Comparison of ENCODE assay signal across 8 cellular contexts in the genomic region with DNA sequence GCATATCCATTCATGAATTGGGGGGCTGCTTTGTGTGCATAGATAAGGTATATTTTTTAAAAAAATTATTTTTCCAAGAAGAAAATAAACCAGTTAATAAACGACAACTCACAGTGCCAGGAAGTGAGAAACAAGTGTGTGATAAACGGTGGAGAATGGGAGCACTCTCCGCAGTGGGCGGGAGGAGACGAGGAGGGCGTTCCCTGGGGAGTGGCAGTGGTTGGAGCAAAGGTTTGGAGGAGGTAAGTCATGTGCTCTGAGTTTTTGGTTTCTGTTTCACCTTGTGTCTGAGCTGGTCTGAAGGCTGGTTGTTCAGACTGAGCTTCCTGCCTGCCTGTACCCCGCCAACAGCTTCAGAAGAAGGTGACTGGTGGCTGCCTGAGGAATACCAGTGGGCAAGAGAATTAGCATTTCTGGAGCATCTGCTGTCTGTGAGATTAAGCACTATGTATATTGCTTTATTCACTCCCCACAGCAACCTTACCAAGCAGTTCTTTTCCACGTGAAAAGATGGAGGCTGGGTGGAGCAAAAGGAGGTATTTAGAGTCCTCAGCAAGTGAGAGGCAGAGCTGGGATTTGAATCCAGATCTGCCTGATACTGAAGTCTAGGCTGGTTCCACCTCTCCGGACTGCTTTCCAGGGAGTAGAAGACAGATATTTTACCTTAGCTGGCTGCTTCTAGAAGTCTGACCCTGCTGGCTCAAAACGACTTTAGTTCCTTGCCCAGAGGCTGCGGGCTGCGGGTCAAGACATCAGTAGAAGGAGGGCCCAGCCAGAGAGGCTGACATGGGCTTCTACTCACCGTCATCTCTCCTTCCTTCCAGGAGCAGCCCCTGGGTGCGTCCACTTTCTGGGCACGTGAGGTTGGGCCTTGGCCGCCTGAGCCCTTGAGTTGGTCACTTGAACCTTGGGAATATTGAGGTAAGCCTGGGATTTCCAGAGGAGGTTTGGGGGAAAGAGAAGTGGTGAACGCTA. TPM values are rescaled to one million over a fixed set of nuclear protein-coding genes. Genes with fewer than 3 reads are reported as not detected.
A peak's percentile ranks its signal among the peaks of the same experiment; 100 is the strongest.
DNase-seq lines count a peak whose midpoint lies in the region; ATAC-seq and TF ChIP-seq lines count a peak whose summit lies in the region.

No MANE protein-coding gene starts in this region.

- DNase-seq in ELF-1 (ENCODE audit: low read depth, low spot score), result peak; percentile 90
- no peak for DNase-seq in IMR-90
- DNase-seq in Peyer's patch, result peak; percentile 90 to 95 (median 90)
- DNase-seq in activated T-helper 1 cell treated with Interleukin-2 at 50 U/mL for 16 hours (ENCODE audit: low read depth), result peak; percentile 72
- DNase-seq in left cardiac atrium, result peak; percentile 51
- peak; percentile 79 to 85 (median 83) for DNase-seq in stimulated activated CD4-positive, alpha-beta T cell treated with anti-CD3 and anti-CD28 coated beads, Interleukin-12 subunit alpha, Interleukin-12 subunit beta, amount 100 ng/mL, for 48 hours (ENCODE audit: low read depth in 2 of 3, low spot score in 1 of 3)
- no peak for DNase-seq in HCEC 1CT

- H3K23ac ChIP-seq in IMR-90 (ENCODE audit: low read depth, low read length), result no peak overlapping the region

- TF ChIP-seq CTCF in IMR-90 (conservative IDR thresholded peaks at IDR 0.05; ENCODE audit: low read depth, low read length), result no peak
- TF ChIP-seq CTCF in Peyer's patch (IDR thresholded peaks at IDR 0.05), result peak in 2 of 6 experiments; percentile 8 to 28

- H4K91ac ChIP-seq in IMR-90 (ENCODE audit: insufficient read depth, low read depth, low read length), result no peak overlapping the region

- TF ChIP-seq POLR2A in IMR-90 (IDR thresholded peaks at IDR 0.05; ENCODE audit: low read depth, low read length) (no peak), Peyer's patch (IDR thresholded peaks at IDR 0.05) (peak; percentile 88 to 95)

- H3K79me1 ChIP-seq in IMR-90 (ENCODE audit: low read depth in 1 of 2, low read length in 2 of 2), result no peaks in the 10 kb centered on the region

- ATAC-seq in GM21619 (IDR thresholded peaks at IDR 0.05; ENCODE audit: unreplicated experiment) (peak; percentile 89), IMR-90 (ENCODE audit: low read depth) (no peak), left cardiac atrium (peak; percentile 77 to 93)

- H2BK15ac ChIP-seq in IMR-90 (ENCODE audit: low read depth, low read length), result no peak overlapping the region; the same call in 2 of the 3 replicates

- H2BK20ac ChIP-seq in IMR-90 (ENCODE audit: low read depth, low read length), result no peak overlapping the region

- peak overlapping the region; percentile 86 for H2AFZ ChIP-seq in IMR-90 (replicated peaks; ENCODE audit: low read length, poor library complexity)

- BruUV-seq in IMR-90 (replicated peaks; lab: Mats Ljungman, UMichigan), result no TSS peak

- POLR2A ChIA-PET in IMR-90 (lab: Charles Lee; ENCODE audit: unreplicated experiment), result no interaction called here

- H2AK5ac ChIP-seq in IMR-90 (ENCODE audit: low read depth, low read length), result 0 out of 2 replicates have a peak overlapping the region, but pooled peaks have one; percentile 20

- dilution Hi-C loops in IMR-90 (cut with HindIII; ENCODE audit: low sequenced_read_pairs, unreplicated experiment), result no loop called here

- H3K4me1 ChIP-seq in IMR-90 (ENCODE audit: control insufficient read depth, insufficient read depth, low read length), result peaks cover 8% of the 10 kb centered on the region
- H3K4me1 ChIP-seq in Peyer's patch, result peaks cover 0 to 25% (median 5%) of the 10 kb centered on the region in 4 donors

- H3K36me3 ChIP-seq in IMR-90 (ENCODE audit: control insufficient read depth, insufficient read depth, low read length), result no peaks in the 10 kb centered on the region
- H3K36me3 ChIP-seq in Peyer's patch, result no peaks in the 10 kb centered on the region

- CTCF ChIA-PET in IMR-90 (lab: Yijun Ruan, JAX), result interaction anchor here (1.2 to 1.7 kb wide), 4 partner anchors 21 to 98 kb away, joined by 4 to 6 read pairs (median 4); a partner anchor contains a TSS

- H3K14ac ChIP-seq in IMR-90 (replicated peaks; ENCODE audit: low read depth, low read length), result no peak overlapping the region

- peak overlapping the region in 1 of 2 experiments; percentile 56; a peak in 2 of 4 replicates for H4K8ac ChIP-seq in IMR-90 (ENCODE audit: low read depth in 2 of 2, low read length in 2 of 2)

- H3K27ac ChIP-seq in IMR-90 (ENCODE audit: insufficient read depth, low read length) (no peak overlapping the region), Peyer's patch (peak overlapping the region; percentile 78 to 92 (median 84))

- no peak overlapping the region for H3K9ac ChIP-seq in IMR-90 (ENCODE audit: low read depth, low read length)

- peak overlapping the region; percentile 64; the same call in 1 of the 2 replicates for H4K5ac ChIP-seq in IMR-90 (ENCODE audit: low read depth, low read length)

- H2BK5ac ChIP-seq in IMR-90 (ENCODE audit: low read depth, low read length, poor library complexity, severe bottlenecking), result no peak overlapping the region

- no peaks in the 10 kb centered on the region for H4K20me1 ChIP-seq in IMR-90 (ENCODE audit: insufficient read depth, low read length)

- H3K9me3 ChIP-seq in IMR-90 (ENCODE audit: control insufficient read depth, insufficient read depth, low read length) (no peaks in the 10 kb centered on the region), Peyer's patch (no peaks in the 10 kb centered on the region)

- H3K9me1 ChIP-seq in IMR-90 (ENCODE audit: insufficient read depth, low read length), result no peaks in the 10 kb centered on the region

- H2AK9ac ChIP-seq in IMR-90 (replicated peaks; ENCODE audit: low read depth, low read length, poor library complexity), result peak overlapping the region; percentile 20

- no peak overlapping the region for H3K4me2 ChIP-seq in IMR-90 (ENCODE audit: low read depth, low read length)

- WGBS in IMR-90 (ENCODE audit: extremely low coverage in 2 of 2, insufficient read length in 1 of 2), 2 experiments, result 86% methylated on average over 8 of the region's 17 CpGs; no CpG with 5 or more reads in 1 of the 2 experiments

- H3K4me3 ChIP-seq in IMR-90 (ENCODE audit: insufficient read depth, low read depth, low read length) (no peak overlapping the region), Peyer's patch (peak overlapping the region; percentile 38 to 65 (median 52))

- intact Hi-C loops in IMR-90 (cut with micrococcal nuclease) (loop anchor here (2.0 to 10.0 kb wide), 2 partner anchors 385 to 471 kb away; a partner anchor contains a TSS), left cardiac atrium (cut with DNase I) (loop anchor here (5.0 to 10.0 kb wide), 2 partner anchors 51 to 121 kb away; a partner anchor contains a TSS)

- H3K4ac ChIP-seq in IMR-90 (ENCODE audit: low read depth, low read length), result 0 out of 2 replicates have a peak overlapping the region, but pooled peaks have one; percentile 5

- no peaks in the 10 kb centered on the region for H3K27me3 ChIP-seq in IMR-90 (ENCODE audit: control insufficient read depth, insufficient read depth, low read length)
- H3K27me3 ChIP-seq in Peyer's patch, result no peaks in the 10 kb centered on the region

- in situ Hi-C loops in IMR-90 (cut with MboI; ENCODE audit: low sequenced_read_pairs), result loop anchor here (25.0 kb wide), 1 partner anchor 379 kb away; a partner anchor contains a TSS

- no peak for TF ChIP-seq RAD21 in IMR-90 (IDR thresholded peaks at IDR 0.05; ENCODE audit: low read length)

- no peak overlapping the region for H3K56ac ChIP-seq in IMR-90 (ENCODE audit: extremely low read depth, insufficient read depth, low read length)

- H3K18ac ChIP-seq in IMR-90 (ENCODE audit: low read depth, low read length), result no peak overlapping the region; the same call in 1 of the 2 replicates

- no peak overlapping the region for H2BK120ac ChIP-seq in IMR-90 (ENCODE audit: low read depth, low read length)

TF ChIP-seq in IMR-90, 13 proteins besides CTCF, POLR2A, EP300 and RAD21 (continues in another document):
- TF ChIP-seq FOS (IDR thresholded peaks at IDR 0.05; ENCODE audit: low read depth, low read length), result no peak
- no peak for TF ChIP-seq NFE2L2 (IDR thresholded peaks at IDR 0.05; ENCODE audit: low read depth, low read length)
- TF ChIP-seq, protein P1, sequence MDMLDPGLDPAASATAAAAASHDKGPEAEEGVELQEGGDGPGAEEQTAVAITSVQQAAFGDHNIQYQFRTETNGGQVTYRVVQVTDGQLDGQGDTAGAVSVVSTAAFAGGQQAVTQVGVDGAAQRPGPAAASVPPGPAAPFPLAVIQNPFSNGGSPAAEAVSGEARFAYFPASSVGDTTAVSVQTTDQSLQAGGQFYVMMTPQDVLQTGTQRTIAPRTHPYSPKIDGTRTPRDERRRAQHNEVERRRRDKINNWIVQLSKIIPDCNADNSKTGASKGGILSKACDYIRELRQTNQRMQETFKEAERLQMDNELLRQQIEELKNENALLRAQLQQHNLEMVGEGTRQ (IDR thresholded peaks at IDR 0.05; ENCODE audit: low read depth, low read length), result no peak
- TF ChIP-seq BHLHE40 (IDR thresholded peaks at IDR 0.05; ENCODE audit: low read depth, low read length), result no peak
- TF ChIP-seq, protein P2, sequence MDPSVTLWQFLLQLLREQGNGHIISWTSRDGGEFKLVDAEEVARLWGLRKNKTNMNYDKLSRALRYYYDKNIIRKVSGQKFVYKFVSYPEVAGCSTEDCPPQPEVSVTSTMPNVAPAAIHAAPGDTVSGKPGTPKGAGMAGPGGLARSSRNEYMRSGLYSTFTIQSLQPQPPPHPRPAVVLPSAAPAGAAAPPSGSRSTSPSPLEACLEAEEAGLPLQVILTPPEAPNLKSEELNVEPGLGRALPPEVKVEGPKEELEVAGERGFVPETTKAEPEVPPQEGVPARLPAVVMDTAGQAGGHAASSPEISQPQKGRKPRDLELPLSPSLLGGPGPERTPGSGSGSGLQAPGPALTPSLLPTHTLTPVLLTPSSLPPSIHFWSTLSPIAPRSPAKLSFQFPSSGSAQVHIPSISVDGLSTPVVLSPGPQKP (IDR thresholded peaks at IDR 0.05; ENCODE audit: borderline replicate concordance, low read depth, low read length), result no peak
- no peak for TF ChIP-seq MAZ (IDR thresholded peaks at IDR 0.05; ENCODE audit: borderline replicate concordance, low read depth, low read length)
- no peak for TF ChIP-seq RCOR1 (IDR thresholded peaks at IDR 0.05; ENCODE audit: insufficient replicate concordance, low read length)
- no peak for TF ChIP-seq RFX5 (IDR thresholded peaks at IDR 0.05; ENCODE audit: low read depth, low read length)
- TF ChIP-seq MXI1 (IDR thresholded peaks at IDR 0.05; ENCODE audit: borderline replicate concordance, low read depth, low read length), result no peak

RNA-seq across cellular contexts. Expression of a gene that starts 26.9 kb away (rescaled TPM):
- 17.0 and 18.6 TPM in 2 replicates for total RNA-seq in IMR-90 (2012; rRNA removed)
- polyA plus RNA-seq in IMR-90 (2012; rRNA removed), result 11.1 and 13.1 TPM in 2 replicates
- 4.5 and 5.1 TPM in 2 replicates for polyA plus RNA-seq in IMR-90 (2012; cell fraction: cytosol; rRNA removed)
- polyA plus RNA-seq in IMR-90 (2012; cell fraction: nucleus; rRNA removed; ENCODE audit: low replicate concordance), result 6.7 and 32.3 TPM in 2 replicates
- total RNA-seq in Peyer's patch, result 100 to 1,000 TPM in 1 of 4 donors, 10 to 100 TPM in 3; 32.0 to 262 (median 42.8) TPM
- 1 to 10 TPM; 5.4 to 7.4 TPM for total RNA-seq in left cardiac atrium

RNA-seq across cellular contexts. Expression of a gene that starts 50.5 kb away (rescaled TPM):
- total RNA-seq in IMR-90 (2012; rRNA removed) (0.28 and 0.90 TPM in 2 replicates), Peyer's patch (10 to 100 TPM; 38.2 to 71.1 (median 46.2) TPM), left cardiac atrium (1 to 10 TPM; 7.1 to 9.9 TPM)
- polyA plus RNA-seq in IMR-90 (2012; rRNA removed), result 0.12 and 0.13 TPM in 2 replicates
- polyA plus RNA-seq in IMR-90 (2012; cell fraction: cytosol; rRNA removed), result 0.11 TPM in 1 of 2 replicates, not detected in the other
- 0.24 and 0.32 TPM in 2 replicates for polyA plus RNA-seq in IMR-90 (2012; cell fraction: nucleus; rRNA removed; ENCODE audit: low replicate concordance)

Comparison
In these comparisons a context has a peak if more than half of its experiments do, and no peak if none do; other contexts are left out.
1. DNase-seq: peak in ELF-1 (single experiment), Peyer's patch (3 of 3), activated T-helper 1 cell treated with Interleukin-2 at 50 U/mL for 16 hours (single experiment), left cardiac atrium (single experiment) and stimulated activated CD4-positive, alpha-beta T cell treated with anti-CD3 and anti-CD28 coated beads, Interleukin-12 subunit alpha, Interleukin-12 subunit beta, amount 100 ng/mL, for 48 hours (3 of 3); none in IMR-90 (single experiment) and HCEC 1CT (single experiment).